In the genomic region with DNA sequence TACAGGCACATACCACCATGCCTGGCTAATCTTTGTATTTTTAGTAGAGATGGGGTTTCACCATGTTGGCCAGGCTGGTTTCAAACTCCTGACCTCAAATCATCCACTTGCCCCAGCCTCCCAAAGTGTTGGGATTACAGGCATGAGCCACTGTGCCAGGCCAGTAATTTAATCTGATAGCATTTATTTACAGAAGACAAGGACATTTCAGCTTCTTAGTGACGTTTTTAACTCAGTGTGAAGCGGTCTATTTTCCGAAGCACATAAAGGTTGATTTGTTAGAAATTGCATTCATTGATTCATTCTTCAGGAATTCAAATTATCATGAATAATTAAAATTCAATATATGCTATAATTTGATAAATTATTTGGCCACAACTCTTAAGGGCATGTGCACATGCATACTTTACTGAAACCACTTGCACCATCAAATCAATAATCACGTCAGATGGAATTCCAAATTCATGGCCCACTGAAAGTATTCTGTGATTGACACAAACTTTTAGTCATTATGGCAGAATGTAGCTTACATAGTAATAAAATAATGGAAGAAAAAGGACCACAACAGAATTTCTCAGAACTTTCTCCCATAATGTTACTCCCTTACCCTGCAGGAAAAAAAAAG, we compare ENCODE assay signal across 25 cellular contexts.
"Had no signal": no experiment of that assay in that cellular context is flagged by ENCODE, and none has a peak within 500 bp of the region (broad histone marks: within the 10 kb centered on the region; RNA-seq: fewer than 3 reads in every experiment).

No MANE protein-coding gene starts in this region.

- H3K4me3 ChIP-seq: adrenal gland, MG63 had no signal

- H3K4me1 Mint-ChIP-seq: T-cell had no signal

- H3K36me3 ChIP-seq: adrenal gland, breast epithelium, MG63, WERI-Rb-1 had no signal

- H3K27ac Mint-ChIP-seq: activated CD8-positive, alpha-beta T cell treated with anti-CD3 and anti-CD28 coated beads for 36 hours; activated naive CD8-positive, alpha-beta T cell treated with anti-CD3 and anti-CD28 coated beads, Interleukin-2, amount 10 ng/mL, durations not matched to agents 7 days and 5 days; activated T-cell treated with anti-CD3 and anti-CD28 coated beads, Interleukin-2, amount 50 U/mL, for 72 hours; T-cell had no signal

- H3K9me3 ChIP-seq: adrenal gland, breast epithelium, MG63 had no signal

- H3K27ac ChIP-seq: KMS-11, WERI-Rb-1 had no signal

- DNase-seq: activated CD4-positive, alpha-beta T cell treated with anti-CD3 and anti-CD28 coated beads for 4 hours; activated CD8-positive, alpha-beta memory T cell treated with anti-CD3 and anti-CD28 coated beads, Interleukin-2, amount 50 U/mL, for 4 hours; activated CD8-positive, alpha-beta T cell treated with anti-CD3 and anti-CD28 coated beads for 36 hours; activated naive CD4-positive, alpha-beta T cell treated with anti-CD3 and anti-CD28 coated beads, Interleukin-2, amount 50 U/mL, for 16 hours; activated naive CD8-positive, alpha-beta T cell treated with anti-CD3 and anti-CD28 coated beads, Interleukin-2, amount 10 ng/mL, durations not matched to agents 7 days and 5 days; activated T-cell treated with anti-CD3 and anti-CD28 coated beads, Interleukin-2, amount 50 U/mL, for 72 hours; adrenal gland; anterior cingulate cortex; caudate nucleus; MG63; MV-4-11; NCI-H1092 treated with DMSO at 0.1 percent for 48 hours; NCI-H1417 treated with DMSO at 0.1 percent for 48 hours; NCI-H1694; NCI-H2029 treated with DMSO at 0.1 percent for 48 hours; NCI-H345; NCI-H510A treated with DMSO at 0.1 percent for 48 hours; PC-3; SHP77 treated with DMSO at 0.1 percent for 48 hours; T-cell; T-helper 2 cell; T1000; WERI-Rb-1 had no signal

- H3K4me3 Mint-ChIP-seq: activated CD8-positive, alpha-beta T cell treated with anti-CD3 and anti-CD28 coated beads for 36 hours; activated naive CD8-positive, alpha-beta T cell treated with anti-CD3 and anti-CD28 coated beads, Interleukin-2, amount 10 ng/mL, durations not matched to agents 7 days and 5 days; activated T-cell treated with anti-CD3 and anti-CD28 coated beads, Interleukin-2, amount 50 U/mL, for 72 hours; T-cell had no signal

- H3K9me3 Mint-ChIP-seq: activated CD8-positive, alpha-beta T cell treated with anti-CD3 and anti-CD28 coated beads for 36 hours; activated naive CD8-positive, alpha-beta T cell treated with anti-CD3 and anti-CD28 coated beads, Interleukin-2, amount 10 ng/mL, durations not matched to agents 7 days and 5 days; activated T-cell treated with anti-CD3 and anti-CD28 coated beads, Interleukin-2, amount 50 U/mL, for 72 hours; T-cell had no signal

- H3K27me3 Mint-ChIP-seq: activated CD8-positive, alpha-beta T cell treated with anti-CD3 and anti-CD28 coated beads for 36 hours; T-cell had no signal

- H3K4me1 ChIP-seq: breast epithelium had no signal

- H3K27me3 ChIP-seq: adrenal gland, breast epithelium, MG63 had no signal

- H3K36me3 Mint-ChIP-seq: T-cell had no signal
